8 cellular contexts compared by ENCODE assay signal in the genomic region with DNA sequence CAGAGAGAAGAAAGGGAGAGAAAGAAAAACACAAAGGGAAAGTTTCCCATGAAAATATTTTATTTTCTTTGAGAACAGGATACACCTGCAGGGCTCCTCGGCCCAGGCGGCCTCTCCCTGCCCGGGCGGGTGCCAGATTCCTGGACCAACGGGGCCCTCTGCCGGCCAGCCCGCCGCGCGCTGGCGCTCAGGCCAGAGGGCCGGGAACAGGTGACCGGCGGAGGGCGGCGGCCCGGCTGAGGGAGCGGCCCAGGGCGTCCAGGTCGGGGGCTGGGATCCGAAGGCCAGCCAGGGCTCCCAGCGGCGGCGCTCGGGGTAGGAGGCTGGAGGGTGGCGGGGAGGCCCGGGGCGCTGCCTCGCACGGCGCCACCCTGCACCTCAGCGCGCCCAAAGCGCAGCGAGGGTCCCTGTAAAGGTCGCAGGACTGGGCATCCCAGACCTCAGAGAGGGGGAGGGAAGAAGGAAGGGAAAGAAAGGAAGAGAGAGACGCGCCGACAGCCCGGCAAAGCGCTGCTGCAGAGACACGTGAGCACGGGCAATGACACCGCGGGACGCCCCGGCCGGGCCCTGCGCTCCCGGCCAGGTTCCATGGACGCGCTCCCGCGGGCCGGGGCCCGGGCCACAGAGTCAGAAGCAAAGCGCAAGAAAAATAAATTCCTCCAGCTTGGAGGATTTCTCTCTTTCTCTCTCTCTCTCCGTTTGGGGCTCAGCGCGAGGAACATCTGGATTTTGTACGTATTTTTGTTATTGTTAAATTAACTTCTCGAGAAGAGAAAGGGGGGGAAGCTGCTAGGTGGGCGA. TPM values are rescaled to one million over a fixed set of nuclear protein-coding genes. Genes with fewer than 3 reads are reported as not detected.
DNase-seq lines count a peak whose midpoint lies in the region; ATAC-seq and TF ChIP-seq lines count a peak whose summit lies in the region.

No MANE protein-coding gene starts in this region.

- 2 to 4% methylated on average over 39 to 57 of the region's 63 CpGs for WGBS in GM23248 (ENCODE audit: low coverage in 1 of 2, low lambda C conversion rate in 2 of 2, missing lambda C conversion rate in 2 of 2), 2 experiments
- WGBS in right lobe of liver (ENCODE audit: insufficient coverage, low coverage, low lambda C conversion rate, missing lambda C conversion rate) = 3% methylated on average over 40 of the region's 63 CpGs

- H3F3A ChIP-seq in GM23248 (ENCODE audit: insufficient read depth) = 0 out of 2 replicates have a peak, but pooled peaks cover 4% of the 10 kb centered on the region

- H3K9me3 ChIP-seq in GM23248 (ENCODE audit: low read depth) (no peaks in the 10 kb centered on the region), right lobe of liver (no peaks in the 10 kb centered on the region)

- H3K36me3 ChIP-seq in GM23248 (ENCODE audit: low read depth) = no peaks in the 10 kb centered on the region
- H3K36me3 ChIP-seq in right lobe of liver = no peaks in the 10 kb centered on the region

- peak overlapping the region; percentile 74 for H3K4me2 ChIP-seq in GM23248 (ENCODE audit: unreplicated experiment)

- no peaks in the 10 kb centered on the region for H3K9me2 ChIP-seq in GM23248 (ENCODE audit: insufficient read depth)

- no peak for TF ChIP-seq POLR2A in right lobe of liver (IDR thresholded peaks at IDR 0.05)

- no peaks in the 10 kb centered on the region for H3K27me3 ChIP-seq in GM23248 (replicated peaks; ENCODE audit: insufficient read depth)
- H3K27me3 ChIP-seq in right lobe of liver = no peaks in the 10 kb centered on the region

- H3K4me1 ChIP-seq in GM23248 (ENCODE audit: insufficient read depth) = peaks cover 8% of the 10 kb centered on the region; the same call in 1 of the 2 replicates
- H3K4me1 ChIP-seq in right lobe of liver = peaks cover 0 to 9% (median 0%) of the 10 kb centered on the region in 4 donors

- intact Hi-C loops in right lobe of liver (cut with DNase I) = loop anchor here (5.0 to 10.0 kb wide), 3 partner anchors 182 to 462 kb away; no protein-coding TSS in a partner anchor

- peak; percentile 81 to 95 (median 88) for ATAC-seq in right lobe of liver
- no peak for ATAC-seq in GM18867 (IDR thresholded peaks at IDR 0.05; ENCODE audit: unreplicated experiment)

- H3K9ac ChIP-seq in GM23248 = peak overlapping the region; percentile 53

- in situ Hi-C loops in GM23248 (cut with MboI) = loop anchor here (25.0 kb wide), 1 partner anchor 460 kb away; no protein-coding TSS in a partner anchor

- H3K4me3 ChIP-seq in GM23248 (peak overlapping the region; percentile 76), right lobe of liver (peak overlapping the region; percentile 16 to 36 (median 27))

- no peaks in the 10 kb centered on the region for H4K20me1 ChIP-seq in GM23248 (ENCODE audit: insufficient read depth)

- DNase-seq in DMS53 treated with DMSO at 0.1 percent for 48 hours (lab: John Stamatoyannopoulos, UW; ENCODE audit: unreplicated experiment) (peak; percentile 90), GM23248 (peak; percentile 77), NCI-H2081 (lab: John Stamatoyannopoulos, UW) (peak; percentile 71 to 80), ecto neural progenitor cell (ENCODE audit: low spot score) (peak; percentile 88), right lobe of liver (peak; percentile 72 to 80 (median 76))
- peak; percentile 62 for DNase-seq in activated CD4-positive, alpha-beta T cell treated with anti-CD3 and anti-CD28 coated beads for 48 hours
- peak; percentile 22 to 52 for DNase-seq in stimulated activated CD4-positive, alpha-beta T cell treated with anti-CD3 and anti-CD28 coated beads, Interleukin-4, amount 100 ng/mL, for 4 hours

- H3K27ac ChIP-seq in GM23248 (peak overlapping the region; percentile 30; the same call in 1 of the 2 replicates), right lobe of liver (no peak overlapping the region)

- H2AFZ ChIP-seq in GM23248 = peak overlapping the region; percentile 68

- peak; percentile 63 to 84 (median 71) for TF ChIP-seq CTCF in right lobe of liver (IDR thresholded peaks at IDR 0.05)

- no peaks in the 10 kb centered on the region for H3K79me2 ChIP-seq in GM23248 (ENCODE audit: insufficient read depth)

RNA-seq across cellular contexts. Expression of a gene that starts 0.9 kb away (rescaled TPM):
- 2.1 TPM in 2 replicates for total RNA-seq in GM23248 (2014; rRNA removed; shearing (Covaris generic))
- polyA plus RNA-seq in GM23248 (2016; fragmentation: Nextera tagmentation; extraction: Ambion mirVana) = 0.09 and 0.29 TPM in 2 replicates
- under 1 TPM in 5 of 6 experiments, not detected in 1; 0.09 to 0.19 (median 0.10) TPM for total RNA-seq in right lobe of liver

RNA-seq across cellular contexts. Expression of a gene that starts 60.0 kb away (rescaled TPM):
- not detected in 2 replicates for total RNA-seq in GM23248 (2014; rRNA removed; shearing (Covaris generic))
- polyA plus RNA-seq in GM23248 (2016; fragmentation: Nextera tagmentation; extraction: Ambion mirVana) = not detected in 2 replicates
- not detected for total RNA-seq in right lobe of liver

Comparison
In these comparisons a context has a peak if more than half of its experiments do, and no peak if none do; other contexts are left out.
1. DNase-seq: peak in every context shown above with its lines; median percentile 90 in DMS53 treated with DMSO at 0.1 percent for 48 hours; 88 in ecto neural progenitor cell; 77 in GM23248; 76 in right lobe of liver; 76 in NCI-H2081; 62 in activated CD4-positive, alpha-beta T cell treated with anti-CD3 and anti-CD28 coated beads for 48 hours; 37 in stimulated activated CD4-positive, alpha-beta T cell treated with anti-CD3 and anti-CD28 coated beads, Interleukin-4, amount 100 ng/mL, for 4 hours.